Comparison of ENCODE assay signal across 1 cellular context in genomic region chr13:47268270-47268669, GRCh38.
TF ChIP-seq lines count a peak whose summit lies in the region.

No MANE protein-coding gene starts in this region.

TF ChIP-seq in HepG2, 621 proteins besides CTCF, POLR2A, EP300 and RAD21 (continued from another document):
- no peak for TF ChIP-seq UBTF (CRISPR knock-in tag; IDR thresholded peaks at IDR 0.05)
